Comparison of ENCODE assay signal across 2 cellular contexts in the genomic region with DNA sequence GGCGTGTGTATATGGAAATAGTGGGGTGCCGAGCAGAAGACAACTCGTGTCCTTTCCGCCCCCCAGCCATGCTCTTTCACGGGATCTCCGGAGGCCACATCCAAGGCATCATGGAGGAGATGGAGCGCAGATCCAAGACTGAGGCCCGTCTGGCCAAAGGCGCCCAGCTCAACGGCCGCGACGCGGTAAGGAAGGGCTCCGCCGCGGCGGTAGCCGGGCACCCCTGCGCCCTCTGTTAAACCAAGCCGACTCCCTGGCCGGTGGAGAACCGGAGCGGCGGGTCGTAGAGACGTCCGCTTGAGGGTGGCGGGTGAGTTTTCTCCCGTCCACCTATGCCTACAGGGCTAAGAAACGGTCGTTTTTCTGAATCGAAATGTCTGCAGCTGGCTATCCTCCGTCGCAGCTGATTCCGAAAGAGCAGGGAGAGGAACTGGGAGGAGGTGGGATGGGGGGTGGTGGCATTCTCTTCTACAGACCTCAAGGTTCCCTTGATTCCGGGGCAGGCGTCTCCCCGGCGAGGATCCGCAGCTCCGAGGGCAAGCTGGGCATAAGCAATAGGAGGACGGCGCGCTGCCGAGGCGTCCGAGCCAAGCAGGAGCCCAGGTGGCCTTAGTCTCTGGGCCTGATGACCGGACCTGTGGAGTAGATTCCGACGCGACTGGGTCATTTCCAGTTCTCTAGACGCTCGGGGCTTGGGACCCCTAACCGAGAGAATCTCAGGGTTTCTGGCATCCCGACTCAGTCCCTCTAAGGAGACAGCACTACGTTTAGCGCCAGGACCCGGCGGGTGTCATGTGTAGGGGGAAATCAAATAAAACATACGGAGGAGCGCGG.
TF ChIP-seq lines count a peak whose summit lies in the region.

No MANE protein-coding gene starts in this region.

TF ChIP-seq in IMR-90, 13 proteins besides CTCF, POLR2A, EP300 and RAD21:
- TF ChIP-seq MAFK (IDR thresholded peaks at IDR 0.05; ENCODE audit: low read depth, low read length): no peak

TF ChIP-seq in K562, 482 proteins besides CTCF, POLR2A, EP300 and RAD21:
- TF ChIP-seq ZFP36 (IDR thresholded peaks at IDR 0.05; ENCODE audit: low read depth, low read length, partially characterized antibody): peak; percentile 2
- no peak for TF ChIP-seq NR2C2 (CRISPR knock-in tag; IDR thresholded peaks at IDR 0.05)
- TF ChIP-seq NR2C2 (tag; IDR thresholded peaks at IDR 0.05): no peak
TF ChIP-seq in K562: peak in this region for 1.
